ENCODE assay signal across 8 cellular contexts in genomic region chr1:234771642-234772344, GRCh38.
DNase-seq lines count a peak whose midpoint lies in the region; ATAC-seq, FAIRE-seq and TF ChIP-seq lines count a peak whose summit lies in the region.

No MANE protein-coding gene starts in this region.

- H3T11ph ChIP-seq in H9 (ENCODE audit: low read length), result no peak overlapping the region

- no peaks in the 10 kb centered on the region for H3K79me2 ChIP-seq in H9 (ENCODE audit: insufficient read depth, low read length)

- peaks cover 3 to 4% of the 10 kb centered on the region in 2 experiments; a peak in 2 of 5 replicates for H3K9me3 Mint-ChIP-seq in H9

- peaks cover 17% of the 10 kb centered on the region for H3K27me3 Mint-ChIP-seq in H9 (ENCODE audit: low read depth)

- peaks cover 21 to 29% of the 10 kb centered on the region in 2 experiments for H3K4me1 Mint-ChIP-seq in H9

- H3K4me2 ChIP-seq in A549 (peak overlapping the region; percentile 72), H9 (ENCODE audit: insufficient read depth, insufficient read length, low read length) (no peak overlapping the region)

- H3K9me3 ChIP-seq in A549 (peaks cover 10% of the 10 kb centered on the region; the same call in 2 of the 3 replicates), H9 (ENCODE audit: control insufficient read depth, low read depth, low read length) (no peaks in the 10 kb centered on the region), RWPE2 (ENCODE audit: severe bottlenecking) (no peaks in the 10 kb centered on the region), transverse colon (no peaks in the 10 kb centered on the region)

- TF ChIP-seq RAD21 in A549 (conservative IDR thresholded peaks at IDR 0.05 in 1 of 2, IDR thresholded peaks at IDR 0.05 in 1 of 2), result no peak

- no peaks in the 10 kb centered on the region; a peak in 1 of 7 replicates for H3K36me3 Mint-ChIP-seq in H9 (ENCODE audit: insufficient read depth in 1 of 3, low read depth in 3 of 3)

- WGBS in A549 (ENCODE audit: missing lambda C conversion rate), result 69% methylated on average over 10 of the region's 10 CpGs
- WGBS in H9 (ENCODE audit: extremely low coverage, insufficient read length, low lambda C conversion rate), result no CpG with 5 or more reads among the region's 10 CpGs
- 35 to 46% methylated on average over 6 to 10 of the region's 10 CpGs for WGBS in transverse colon (ENCODE audit: low coverage in 1 of 2), 2 donors

- no peak overlapping the region for H2BK12ac ChIP-seq in H9 (ENCODE audit: insufficient read length, low read depth, low read length)

- in situ Hi-C loops in transverse colon (cut with MboI; ENCODE audit: low pct_ligation_motif_present in 1 of 4, low pct_unique_long_range_greater_than_20kb in 1 of 4, low sequenced_read_pairs in 3 of 4), result no loop called here

- peak; percentile 10 to 22; a peak in 4 of 6 replicates for ATAC-seq in A549
- no peak for ATAC-seq in RWPE2 (ENCODE audit: low read depth)
- ATAC-seq in foreskin keratinocyte, result no peak

- peak overlapping the region; percentile 82 to 95 for H3K27ac ChIP-seq in A549
- H3K27ac ChIP-seq in H9 (ENCODE audit: insufficient read length, low read depth, low read length), result no peak overlapping the region
- peak overlapping the region; percentile 67 for H3K27ac ChIP-seq in RWPE2 (ENCODE audit: poor library complexity, severe bottlenecking)
- H3K27ac ChIP-seq in foreskin keratinocyte, result peak overlapping the region; percentile 64
- peak overlapping the region; percentile 63 to 68 (median 68) for H3K27ac ChIP-seq in transverse colon

- H4K5ac ChIP-seq in H9 (ENCODE audit: insufficient read length, low read depth, low read length), result no peak overlapping the region

- no peaks in the 10 kb centered on the region for H3K79me1 ChIP-seq in H9 (ENCODE audit: insufficient read depth, low read depth, low read length, poor library complexity, severe bottlenecking)

- H2BK120ac ChIP-seq in H9 (ENCODE audit: low read depth, low read length, poor library complexity, severe bottlenecking), result no peak overlapping the region

- H3K14ac ChIP-seq in H9 (ENCODE audit: insufficient read depth, low read length), result no peak overlapping the region

- intact Hi-C loops in transverse colon (cut with DNase I; ENCODE audit: low total_unique reads), result no loop called here

- H3K4ac ChIP-seq in H9 (ENCODE audit: low read depth, low read length), result no peak overlapping the region

- H3K4me3 Mint-ChIP-seq in H9, result no peak overlapping the region

- no peak for DNase-seq in A549 (ENCODE audit: low read depth in 1 of 2, low spot score in 1 of 2)
- no peak for DNase-seq in H9
- DNase-seq in RWPE2 (ENCODE audit: low spot score), result no peak
- DNase-seq in foreskin keratinocyte, result no peak
- no peak for DNase-seq in transverse colon
- no peak for DNase-seq in mesenteric fat pad (ENCODE audit: low spot score)
- DNase-seq in middle frontal gyrus (ENCODE audit: extremely low spot score, low spot score), result no peak
- no peak for DNase-seq in HuH-7 (ENCODE audit: low spot score)

- peak overlapping the region; percentile 11 for H2AFZ ChIP-seq in H9 (ENCODE audit: low read length)

- no peak overlapping the region for H4K8ac ChIP-seq in H9 (replicated peaks; ENCODE audit: insufficient read length, low read depth, low read length)

- no peak overlapping the region for H2BK20ac ChIP-seq in H9 (ENCODE audit: low read depth, low read length, poor library complexity, severe bottlenecking)

- POLR2A ChIA-PET in A549 (lab: Yijun Ruan, JAX), result interaction anchor here (0.6 to 2.5 kb wide), 4 partner anchors 47 to 187 kb away, joined by 3 to 18 read pairs (median 9); partner anchors contain the start of gene IRF2BP2

- no peaks in the 10 kb centered on the region for H3K23me2 ChIP-seq in H9 (ENCODE audit: insufficient read length, low read depth, low read length, poor library complexity, severe bottlenecking)

- H4K91ac ChIP-seq in H9 (ENCODE audit: insufficient read length, low read depth, low read length), result no peak overlapping the region

- H3K27me3 ChIP-seq in H9 (ENCODE audit: insufficient read depth, low read length), result no peaks in the 10 kb centered on the region
- no peaks in the 10 kb centered on the region for H3K27me3 ChIP-seq in RWPE2 (ENCODE audit: insufficient read depth, poor library complexity, severe bottlenecking)
- H3K27me3 ChIP-seq in foreskin keratinocyte, result peaks cover 4% of the 10 kb centered on the region
- no peaks in the 10 kb centered on the region for H3K27me3 ChIP-seq in transverse colon

- no peak overlapping the region for H3K23ac ChIP-seq in H9 (ENCODE audit: insufficient read length, low read depth, low read length)

- H2BK5ac ChIP-seq in H9 (ENCODE audit: insufficient read length, low read length), result no peak overlapping the region

- TF ChIP-seq CTCF in A549 (IDR thresholded peaks at IDR 0.05), result no peak
- no peak for TF ChIP-seq CTCF in H9 (conservative IDR thresholded peaks at IDR 0.05)
- no peak for TF ChIP-seq CTCF in RWPE2 (IDR thresholded peaks at IDR 0.05; ENCODE audit: poor library complexity, severe bottlenecking)
- TF ChIP-seq CTCF in foreskin keratinocyte (conservative IDR thresholded peaks at IDR 0.05), result no peak
- TF ChIP-seq CTCF in transverse colon (IDR thresholded peaks at IDR 0.05), result no peak

- no peak overlapping the region for H2AK5ac ChIP-seq in H9 (ENCODE audit: insufficient read length, low read length)

- H4K20me1 ChIP-seq in H9 (ENCODE audit: control insufficient read depth, insufficient read depth, insufficient read length), result no peaks in the 10 kb centered on the region

- H3K56ac ChIP-seq in H9 (ENCODE audit: insufficient read length, low read depth, low read length), result no peak overlapping the region

- no peak overlapping the region for H3K18ac ChIP-seq in H9 (ENCODE audit: insufficient read length, low read depth, low read length)

- H3K9ac ChIP-seq in H9 (ENCODE audit: extremely low read depth, insufficient read length, low read length), result no peak overlapping the region

- H3K4me3 ChIP-seq in A549 (no peak overlapping the region), RWPE2 (ENCODE audit: severe bottlenecking) (no peak overlapping the region), transverse colon (no peak overlapping the region)

- TF ChIP-seq POLR2A in A549 (IDR thresholded peaks at IDR 0.05; ENCODE audit: low read length) (no peak), transverse colon (IDR thresholded peaks at IDR 0.05) (no peak)

- FAIRE-seq in A549 (lab: Jason Lieb, UNC), result no peak

- H3K36me3 ChIP-seq in RWPE2 (ENCODE audit: low read depth), result no peaks in the 10 kb centered on the region
- H3K36me3 ChIP-seq in transverse colon, result no peaks in the 10 kb centered on the region

- TF ChIP-seq EP300 in A549 (IDR thresholded peaks at IDR 0.05) (no peak), transverse colon (IDR thresholded peaks at IDR 0.05; ENCODE audit: low read depth) (no peak)

- CTCF ChIA-PET in A549 (lab: Yijun Ruan, JAX), result interaction anchor here (0.6 to 1.4 kb wide), 4 partner anchors 13 to 285 kb away, joined by 3 to 4 read pairs (median 3); no protein-coding TSS in a partner anchor

- peak overlapping the region in 2 of 3 experiments; percentile 7 to 22; a peak in 1 of 7 replicates for H3K27ac Mint-ChIP-seq in H9

- H2BK15ac ChIP-seq in H9 (ENCODE audit: low read depth, low read length), result no peak overlapping the region

- H3K4me1 ChIP-seq in A549 (peaks cover 18% of the 10 kb centered on the region), H9 (ENCODE audit: insufficient read depth, low read length) (peaks cover 3% of the 10 kb centered on the region), RWPE2 (ENCODE audit: insufficient read depth, poor library complexity, severe bottlenecking) (peaks cover 13% of the 10 kb centered on the region), foreskin keratinocyte (peaks cover 11% of the 10 kb centered on the region), transverse colon (peaks cover 7 to 16% (median 10%) of the 10 kb centered on the region in 4 donors)

TF ChIP-seq in A549, 52 proteins besides CTCF, POLR2A, EP300 and RAD21:
- TF ChIP-seq CHD2 (IDR thresholded peaks at IDR 0.05; ENCODE audit: low read length, partially characterized antibody) (no peak), PBX3 (IDR thresholded peaks at IDR 0.05) (no peak), RCOR1 (IDR thresholded peaks at IDR 0.05; ENCODE audit: low read depth, low read length) (no peak), JUN (IDR thresholded peaks at IDR 0.05) (no peak)

Comparison
In these comparisons a context has a peak if more than half of its experiments do, and no peak if none do; other contexts are left out.
1. ATAC-seq: peak in A549 (2 of 2); none in RWPE2 (single experiment) and foreskin keratinocyte (single experiment).